24 cellular contexts compared by ENCODE assay signal in genomic region chr2:109456776-109457175, GRCh38.
"Had no signal": no experiment of that assay in that cellular context is flagged by ENCODE, and none has a peak within 500 bp of the region (broad histone marks: within the 10 kb centered on the region; RNA-seq: fewer than 3 reads in every experiment).

No MANE protein-coding gene starts in this region.

- ATAC-seq: body of pancreas, gastrocnemius medialis, mucosa of descending colon had no signal

- DNase-seq: activated B cell treated with CpG ODN at 0.5 μM for 24 hours; activated CD4-positive, alpha-beta T cell treated with anti-CD3 and anti-CD28 coated beads for 36 hours; activated CD4-positive, alpha-beta T cell treated with anti-CD3 and anti-CD28 coated beads, Interleukin-2, amount 50 U/mL, for 4 hours; activated CD8-positive, alpha-beta memory T cell treated with anti-CD3 and anti-CD28 coated beads for 24 hours; activated CD8-positive, alpha-beta memory T cell treated with anti-CD3 and anti-CD28 coated beads, Interleukin-2, amount 50 U/mL, for 48 hours; activated naive CD4-positive, alpha-beta T cell treated with anti-CD3 and anti-CD28 coated beads, Interleukin-2, amount 10 ng/mL, durations not matched to agents 7 days and 5 days; activated T-cell treated with anti-CD3 and anti-CD28 coated beads, Interleukin-2, amount 50 U/mL, for 48 hours; amygdala; body of pancreas; caudate nucleus; gastrocnemius medialis; hypothalamus; mucosa of descending colon; naive B cell; nucleus accumbens; stimulated activated CD4-positive, alpha-beta T cell treated with anti-CD3 and anti-CD28 coated beads, Interleukin-12 subunit alpha, Interleukin-12 subunit beta, amount 100 ng/mL, for 4 hours; stimulated activated CD4-positive, alpha-beta T cell treated with anti-CD3 and anti-CD28 coated beads, Interleukin-4, amount 100 ng/mL, for 4 hours; substantia nigra; transverse colon had no signal

- H3K9me3 ChIP-seq: body of pancreas, esophagus muscularis mucosa, gastrocnemius medialis, mucosa of descending colon, transverse colon, vagina had no signal

- H3K4me1 Mint-ChIP-seq: memory B cell had no signal

- H3K9me3 Mint-ChIP-seq: activated B cell treated with CpG ODN at 0.5 μM for 24 hours; activated naive CD4-positive, alpha-beta T cell treated with anti-CD3 and anti-CD28 coated beads, Interleukin-2, amount 10 ng/mL, durations not matched to agents 7 days and 5 days; memory B cell; naive B cell; stimulated activated naive CD8-positive, alpha-beta T cell treated with anti-CD3 and anti-CD28 coated beads, Interleukin-15, Interleukin-2, amounts not matched to agents 100 ng/mL and 50 ng/mL, for 24 hours; T-helper 1 cell treated with Interleukin-12 subunit alpha and Interleukin-12 subunit beta and Interleukin-4 antibody, amounts not matched to agents 30 μg/mL and 1 μg/mL, for 36 hours had no signal

- H3K4me3 Mint-ChIP-seq: activated B cell treated with CpG ODN at 0.5 μM for 24 hours; activated CD4-positive, alpha-beta T cell treated with anti-CD3 and anti-CD28 coated beads for 36 hours; activated naive CD4-positive, alpha-beta T cell treated with anti-CD3 and anti-CD28 coated beads, Interleukin-2, amount 10 ng/mL, durations not matched to agents 7 days and 5 days; memory B cell; naive B cell; stimulated activated naive CD8-positive, alpha-beta T cell treated with anti-CD3 and anti-CD28 coated beads, Interleukin-15, Interleukin-2, amounts not matched to agents 100 ng/mL and 50 ng/mL, for 24 hours; T-helper 1 cell treated with Interleukin-12 subunit alpha and Interleukin-12 subunit beta and Interleukin-4 antibody, amounts not matched to agents 30 μg/mL and 1 μg/mL, for 36 hours had no signal

- H3K27me3 Mint-ChIP-seq: activated B cell treated with CpG ODN at 0.5 μM for 24 hours; activated CD4-positive, alpha-beta T cell treated with anti-CD3 and anti-CD28 coated beads for 36 hours; naive B cell; stimulated activated naive CD8-positive, alpha-beta T cell treated with anti-CD3 and anti-CD28 coated beads, Interleukin-15, Interleukin-2, amounts not matched to agents 100 ng/mL and 50 ng/mL, for 24 hours had no signal

- H3K36me3 Mint-ChIP-seq: activated naive CD4-positive, alpha-beta T cell treated with anti-CD3 and anti-CD28 coated beads, Interleukin-2, amount 10 ng/mL, durations not matched to agents 7 days and 5 days; memory B cell; naive B cell had no signal

- H3K4me3 ChIP-seq: body of pancreas, esophagus muscularis mucosa, gastrocnemius medialis, mucosa of descending colon, transverse colon, vagina had no signal

- H3K4me1 ChIP-seq: body of pancreas, transverse colon, vagina had no signal

- H3K27me3 ChIP-seq: body of pancreas, esophagus muscularis mucosa, gastrocnemius medialis, transverse colon, vagina had no signal

- H3K36me3 ChIP-seq: gastrocnemius medialis, transverse colon had no signal

- H3K27ac Mint-ChIP-seq: activated B cell treated with CpG ODN at 0.5 μM for 24 hours; activated CD4-positive, alpha-beta T cell treated with anti-CD3 and anti-CD28 coated beads for 36 hours; activated naive CD4-positive, alpha-beta T cell treated with anti-CD3 and anti-CD28 coated beads, Interleukin-2, amount 10 ng/mL, durations not matched to agents 7 days and 5 days; memory B cell; stimulated activated naive CD8-positive, alpha-beta T cell treated with anti-CD3 and anti-CD28 coated beads, Interleukin-15, Interleukin-2, amounts not matched to agents 100 ng/mL and 50 ng/mL, for 24 hours; T-helper 1 cell treated with Interleukin-12 subunit alpha and Interleukin-12 subunit beta and Interleukin-4 antibody, amounts not matched to agents 30 μg/mL and 1 μg/mL, for 36 hours had no signal

- H3K27ac ChIP-seq: body of pancreas, gastrocnemius medialis, transverse colon, vagina had no signal
